10 cellular contexts compared by ENCODE assay signal in genomic region chr11:57288771-57289579, GRCh38. TPM values are rescaled to one million over a fixed set of nuclear protein-coding genes. Genes with fewer than 3 reads are reported as not detected.
DNase-seq lines count a peak whose midpoint lies in the region; ATAC-seq and TF ChIP-seq lines count a peak whose summit lies in the region.
"Had no signal": no experiment of that assay in that cellular context is flagged by ENCODE, and none has a peak within 500 bp of the region (broad histone marks: within the 10 kb centered on the region; RNA-seq: fewer than 3 reads in every experiment).

No MANE protein-coding gene starts in this region.

- H3K36me3 Mint-ChIP-seq in nephron (ENCODE audit: low read depth) = no peaks in the 10 kb centered on the region

- no peak overlapping the region for H3K4me3 Mint-ChIP-seq in nephron

- ATAC-seq in GM21576 (IDR thresholded peaks at IDR 0.05; ENCODE audit: unreplicated experiment) = no peak
- ATAC-seq: GM12878 had no signal

- no peak for TF ChIP-seq CTCF in choroid plexus epithelial cell (conservative IDR thresholded peaks at IDR 0.05; ENCODE audit: low read depth, low read length)
- no peak for TF ChIP-seq CTCF in nephron (IDR thresholded peaks at IDR 0.05; ENCODE audit: unreplicated experiment in 3 of 3)

- H3K9me3 Mint-ChIP-seq in nephron = no peaks in the 10 kb centered on the region

- H3K27me3 Mint-ChIP-seq in nephron (ENCODE audit: low read depth) = peaks cover 12% of the 10 kb centered on the region

- H3K27ac Mint-ChIP-seq in nephron = peak overlapping the region; percentile 51 to 70 (median 56)

- peaks cover 54% of the 10 kb centered on the region for H3K4me1 Mint-ChIP-seq in nephron

- H3K4me3 ChIP-seq in choroid plexus epithelial cell (ENCODE audit: low read depth, low read length) = no peak overlapping the region
- H3K4me3 ChIP-seq: GM12878 had no signal

- DNase-seq in COR-L47 (lab: John Stamatoyannopoulos, UW) (peak; percentile 20), NCI-H1092 treated with DMSO at 0.1 percent for 48 hours (lab: John Stamatoyannopoulos, UW) (peak; percentile 71), choroid plexus epithelial cell (ENCODE audit: low read depth) (peak; percentile 70), H4 (ENCODE audit: low spot score) (no peak), pons (ENCODE audit: low spot score) (no peak), NCI-H2171 (lab: John Stamatoyannopoulos, UW) (no peak)

RNA-seq across cellular contexts. Expression of gene TNKS1BP1, which starts 35.8 kb away (rescaled TPM):
- total RNA-seq in H4 (2014; rRNA removed; shearing (Covaris generic)) = 12.6 and 18.2 TPM in 2 replicates

RNA-seq across cellular contexts. Expression of gene SSRP1, which starts 46.7 kb away (rescaled TPM):
- 123 and 145 TPM in 2 replicates for total RNA-seq in H4 (2014; rRNA removed; shearing (Covaris generic))

RNA-seq across cellular contexts. Expression of gene P2RX3, which starts 49.2 kb away (rescaled TPM):
- not detected in 2 replicates for total RNA-seq in H4 (2014; rRNA removed; shearing (Covaris generic))
- total RNA-seq: dermis microvascular lymphatic vessel endothelial cell, GM12878 had no signal

RNA-seq across cellular contexts. Expression of gene APLNR, which starts 51.9 kb away (rescaled TPM):
- total RNA-seq in H4 (2014; rRNA removed; shearing (Covaris generic)) = 0.10 TPM in 1 of 2 replicates, not detected in the other
- total RNA-seq: GM12878 had no signal

Comparison
In these comparisons a context has a peak if more than half of its experiments do, and no peak if none do; other contexts are left out.
1. DNase-seq: peak in COR-L47 (single experiment), NCI-H1092 treated with DMSO at 0.1 percent for 48 hours (single experiment) and choroid plexus epithelial cell (single experiment); none in H4 (single experiment), pons (single experiment) and NCI-H2171 (single experiment).